ENCODE assay signal across 8 cellular contexts in the genomic region with DNA sequence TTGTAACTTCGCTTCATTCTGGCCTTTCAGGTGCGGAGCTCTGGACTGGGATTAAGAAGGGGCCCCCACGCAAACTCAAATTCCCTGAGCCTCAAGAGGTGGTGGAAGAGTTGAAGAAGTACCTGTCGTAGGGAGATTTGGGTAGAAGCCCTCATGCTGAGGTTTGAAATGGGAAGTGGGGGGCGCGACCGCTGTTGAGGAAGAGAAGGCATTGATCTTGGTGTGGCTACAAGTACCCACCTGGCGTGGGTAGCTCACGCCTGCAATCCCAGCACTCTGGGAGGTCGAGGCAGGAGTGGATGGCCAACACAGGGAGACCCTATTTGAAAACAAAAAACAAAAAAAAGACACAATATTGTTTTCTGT. TPM values are rescaled to one million over a fixed set of nuclear protein-coding genes. Genes with fewer than 3 reads are reported as not detected.
A peak's percentile ranks its signal among the peaks of the same experiment; 100 is the strongest.
DNase-seq lines count a peak whose midpoint lies in the region; ATAC-seq, FAIRE-seq and TF ChIP-seq lines count a peak whose summit lies in the region.
"Had no signal": no experiment of that assay in that cellular context is flagged by ENCODE, and none has a peak within 500 bp of the region (broad histone marks: within the 10 kb centered on the region; RNA-seq: fewer than 3 reads in every experiment).

No MANE protein-coding gene starts in this region.

- DNase-seq in HAP-1 (ENCODE audit: low spot score in 2 of 2) (no peak), right cardiac atrium (no peak), spleen (peak; percentile 80), NCI-H2081 (lab: John Stamatoyannopoulos, UW) (no peak), frontal cortex (ENCODE audit: low spot score in 2 of 2) (no peak)

- in situ Hi-C loops in HAP-1 (cut with MboI; ENCODE audit: low sequenced_read_pairs), result no loop called here

- TF ChIP-seq CTCF in VCaP (conservative IDR thresholded peaks at IDR 0.05) (no peak), spleen (IDR thresholded peaks at IDR 0.05 in 8 of 11, conservative IDR thresholded peaks at IDR 0.05 in 3 of 11) (no peak)

- 2% methylated on average over 10 of the region's 10 CpGs for WGBS in right cardiac atrium
- WGBS in spleen, 5 donors, result 0 to 1% (median 0%) methylated on average over 10 of the region's 10 CpGs

- H3K4me1 ChIP-seq in HAP-1 (peaks cover 4% of the 10 kb centered on the region), right cardiac atrium (ENCODE audit: control insufficient read depth, insufficient read depth, low read length) (peaks cover 1% of the 10 kb centered on the region), spleen (peaks cover 15 to 56% (median 37%) of the 10 kb centered on the region in 6 donors)

- no peak for TF ChIP-seq POLR2A in spleen (IDR thresholded peaks at IDR 0.05)

- peaks cover 52% of the 10 kb centered on the region for H3K36me3 ChIP-seq in HAP-1 (replicated peaks)
- H3K36me3 ChIP-seq in spleen, result peaks cover 0 to 82% (median 60%) of the 10 kb centered on the region in 6 donors

- no peak for ATAC-seq in right cardiac atrium
- ATAC-seq in HG03196 (IDR thresholded peaks at IDR 0.05; ENCODE audit: unreplicated experiment), result no peak

- no peaks in the 10 kb centered on the region for H3K9me3 ChIP-seq in HAP-1
- H3K9me3 ChIP-seq in right cardiac atrium (ENCODE audit: control insufficient read depth, low read length), result no peaks in the 10 kb centered on the region
- no peaks in the 10 kb centered on the region for H3K9me3 ChIP-seq in spleen

- peak overlapping the region; percentile 93 for H3K4me3 ChIP-seq in HAP-1
- H3K4me3 ChIP-seq in right cardiac atrium (ENCODE audit: low read length), result peak overlapping the region; percentile 65
- H3K4me3 ChIP-seq in spleen, result peak overlapping the region; percentile 56 to 94 (median 90)

- FAIRE-seq in frontal cortex (lab: Jason Lieb, UNC), result no peak

- H3K27me3 ChIP-seq in HAP-1 (ENCODE audit: low read depth) (no peaks in the 10 kb centered on the region), right cardiac atrium (ENCODE audit: control insufficient read depth, insufficient read depth) (no peaks in the 10 kb centered on the region), spleen (replicated peaks in 1 of 7) (no peaks in the 10 kb centered on the region)

- intact Hi-C loops in right cardiac atrium (cut with DNase I), result loop anchor here in 2 of 4 donors (10.0 kb wide), 1 partner anchor 63 kb away; no protein-coding TSS in a partner anchor
- intact Hi-C loops in spleen (cut with DNase I; ENCODE audit: low total_unique reads), result no loop called here

- peak overlapping the region; percentile 90 for H3K27ac ChIP-seq in VCaP
- peak overlapping the region; percentile 85 for H3K27ac ChIP-seq in right cardiac atrium (ENCODE audit: low read length)
- H3K27ac ChIP-seq in spleen, result peak overlapping the region; percentile 93 to 98 (median 96)

RNA-seq across cellular contexts. Expression of a gene that starts 0.8 kb away (rescaled TPM):
- total RNA-seq in right cardiac atrium (100 to 1,000 TPM in 2 of 4 donors, 10 to 100 TPM in 2; 91.3 to 110 (median 99.1) TPM), spleen (100 to 1,000 TPM in 4 of 7 donors, 10 to 100 TPM in 3; 79.1 to 119 (median 104) TPM), frontal cortex (48.9 TPM)
- polyA plus RNA-seq in right cardiac atrium (163 TPM), spleen (100 to 1,000 TPM; 175 to 247 (median 245) TPM)

RNA-seq across cellular contexts. Expression of a gene that starts 9.5 kb away (rescaled TPM):
- not detected for total RNA-seq in right cardiac atrium
- 0.02 TPM for polyA plus RNA-seq in right cardiac atrium
- not detected for total RNA-seq in spleen
- not detected for polyA plus RNA-seq in spleen
- not detected for total RNA-seq in frontal cortex
- total RNA-seq: NCI-H460 had no signal

RNA-seq across cellular contexts. Expression of a gene that starts 19.5 kb away (rescaled TPM):
- total RNA-seq in right cardiac atrium (10 to 100 TPM; 66.6 to 98.6 (median 77.5) TPM), spleen (100 to 1,000 TPM in 6 of 7 donors, 10 to 100 TPM in 1; 89.4 to 227 (median 130) TPM), frontal cortex (96.6 TPM)
- polyA plus RNA-seq in right cardiac atrium (32.2 TPM), spleen (10 to 100 TPM; 12.0 to 24.6 (median 13.0) TPM)

RNA-seq across cellular contexts. Expression of a gene that starts 29.7 kb away (rescaled TPM):
- 10 to 100 TPM; 57.4 to 78.1 (median 70.8) TPM for total RNA-seq in right cardiac atrium
- 73.2 TPM for polyA plus RNA-seq in right cardiac atrium
- total RNA-seq in spleen, result 10 to 100 TPM; 38.8 to 57.0 (median 51.9) TPM
- 10 to 100 TPM; 36.0 to 56.5 (median 46.3) TPM for polyA plus RNA-seq in spleen
- 39.1 TPM for total RNA-seq in frontal cortex

RNA-seq across cellular contexts. Expression of a gene that starts 30.1 kb away (rescaled TPM):
- 10 to 100 TPM in 2 of 4 donors, 1 to 10 TPM in 2; 8.4 to 10.5 (median 9.5) TPM for total RNA-seq in right cardiac atrium
- 9.8 TPM for polyA plus RNA-seq in right cardiac atrium
- total RNA-seq in spleen, result 10 to 100 TPM in 4 of 7 donors, 1 to 10 TPM in 3; 8.3 to 14.7 (median 11.0) TPM
- 10 to 100 TPM in 2 of 3 donors, 1 to 10 TPM in 1; 8.3 to 14.0 (median 11.1) TPM for polyA plus RNA-seq in spleen
- 33.4 TPM for total RNA-seq in frontal cortex
